8 cellular contexts compared by ENCODE assay signal in the genomic region with DNA sequence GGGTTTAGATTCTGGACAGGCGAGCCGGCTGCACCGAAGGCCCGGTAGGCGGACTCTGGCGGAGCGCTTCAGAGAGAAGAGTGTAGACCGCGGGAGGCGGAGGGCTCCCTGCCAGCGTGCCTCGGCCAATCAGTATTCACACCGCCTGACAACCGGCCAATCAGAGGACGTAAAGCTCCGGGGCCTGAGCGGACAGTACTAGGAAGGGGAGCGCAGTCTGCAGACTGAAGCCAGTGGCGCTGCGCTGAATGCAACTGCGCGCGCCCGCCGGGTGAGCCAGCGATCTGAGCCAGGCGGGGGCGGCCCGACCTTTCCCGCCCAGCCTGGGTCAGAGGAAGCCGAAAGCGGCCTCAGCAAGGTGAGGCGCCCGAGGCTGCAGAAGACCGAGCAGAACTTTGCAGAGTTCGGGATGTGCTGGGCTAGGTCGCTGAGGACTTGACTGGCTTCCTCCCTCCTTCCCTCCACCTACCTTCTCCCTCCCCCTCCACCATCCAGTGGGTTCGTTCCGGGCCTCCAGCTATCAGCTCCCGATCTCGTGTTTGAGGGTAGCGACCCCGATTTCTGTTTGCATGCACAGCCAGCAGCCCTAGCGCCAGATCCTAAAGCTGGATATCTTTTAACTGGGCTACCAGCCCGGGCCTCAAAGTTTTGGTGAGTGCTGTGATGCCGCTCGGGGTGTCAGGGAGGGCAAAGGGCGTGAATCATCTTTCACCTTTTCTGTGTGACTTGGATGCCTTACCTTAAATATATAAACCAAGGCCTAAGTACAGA. TPM values are rescaled to one million over a fixed set of nuclear protein-coding genes. Genes with fewer than 3 reads are reported as not detected.
DNase-seq lines count a peak whose midpoint lies in the region; ATAC-seq lines count a peak whose summit lies in the region.

Gene DMRT2, plus strand, starts transcription at position 233 of the 771 bp plus-strand sequence. CDS start 1,257 bp downstream, outside the sequence.

- ATAC-seq in HG02870 (IDR thresholded peaks at IDR 0.05; ENCODE audit: unreplicated experiment) (peak; percentile 74), sciatic nerve (peak; percentile 95), GM18873 (IDR thresholded peaks at IDR 0.05; ENCODE audit: low FRiP score, unreplicated experiment) (no peak)
- no peak for ATAC-seq in central memory CD8-positive, alpha-beta T cell (replicated peaks; ENCODE audit: extremely low read depth, poor library complexity, severe bottlenecking)

- no peak within 1 kb of the TSS for H3K27ac Mint-ChIP-seq in central memory CD8-positive, alpha-beta T cell (ENCODE audit: low read depth)

- H3K36me3 Mint-ChIP-seq in central memory CD8-positive, alpha-beta T cell (ENCODE audit: insufficient read depth) = peaks cover 2% of the 10 kb centered on the region

- DNase-seq in G401 (ENCODE audit: low spot score) = peak; percentile 41
- DNase-seq in NCI-H526 (lab: John Stamatoyannopoulos, UW) = peak; percentile 91 to 98
- DNase-seq in central memory CD8-positive, alpha-beta T cell (ENCODE audit: low spot score in 2 of 2) = no peak
- peak; percentile 94 for DNase-seq in iPS-NIHi11 (ENCODE audit: low spot score)
- peak; percentile 92 for DNase-seq in sciatic nerve (ENCODE audit: low spot score)
- no peak for DNase-seq in dedifferentiated amniotic fluid mesenchymal stem cell (ENCODE audit: extremely low spot score)

- H3K9me3 Mint-ChIP-seq in central memory CD8-positive, alpha-beta T cell = peaks cover 5% of the 10 kb centered on the region

- peak within 1 kb of the TSS; percentile 46 for H3K4me3 Mint-ChIP-seq in central memory CD8-positive, alpha-beta T cell

- intact Hi-C loops in sciatic nerve (cut with DNase I) = no loop called here

- H3K4me1 Mint-ChIP-seq in central memory CD8-positive, alpha-beta T cell = peaks cover 35% of the 10 kb centered on the region

- peaks cover 88% of the 10 kb centered on the region for H3K27me3 Mint-ChIP-seq in central memory CD8-positive, alpha-beta T cell

- in situ Hi-C loops in G401 (cut with HindIII; ENCODE audit: low sequenced_read_pairs) = no loop called here

RNA-seq across cellular contexts. Expression of gene DMRT2, which starts in this region (rescaled TPM):
- total RNA-seq in G401 (2014; rRNA removed; shearing (Covaris generic)) = not detected in 2 replicates
- 2.4 TPM for total RNA-seq in sciatic nerve

Comparison
In these comparisons a context has a peak if more than half of its experiments do, and no peak if none do; other contexts are left out.
1. Peak in DNase-seq in G401; RNA of the gene not detected or under 1 TPM.
2. DNase-seq: peak in NCI-H526 (2 of 2), iPS-NIHi11 (single experiment) and sciatic nerve (single experiment); none in central memory CD8-positive, alpha-beta T cell (0 of 2) and dedifferentiated amniotic fluid mesenchymal stem cell (single experiment).
3. ATAC-seq: peak in HG02870 (single experiment) and sciatic nerve (single experiment); none in central memory CD8-positive, alpha-beta T cell (single experiment) and GM18873 (single experiment).